8 cellular contexts compared by ENCODE assay signal in the genomic region with DNA sequence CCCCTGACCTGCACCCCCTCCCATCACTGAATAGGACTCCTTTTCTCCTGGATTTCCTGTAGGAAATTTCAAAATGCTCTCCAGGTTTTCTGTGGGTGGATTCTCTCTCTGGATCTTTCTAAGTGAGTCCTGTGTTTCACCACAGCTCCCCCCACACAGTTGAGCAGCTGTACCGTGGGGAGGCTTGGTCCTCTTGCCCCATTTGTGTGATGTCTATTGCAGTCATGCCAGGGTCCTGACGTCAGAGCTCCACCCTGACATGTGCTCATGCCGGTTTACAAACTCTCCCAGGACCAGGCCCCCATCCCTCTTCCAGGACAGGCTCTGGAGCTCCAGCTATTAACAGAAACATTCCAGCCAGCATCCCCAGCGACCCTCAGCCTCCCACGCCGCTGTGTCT.
DNase-seq lines count a peak whose midpoint lies in the region; ATAC-seq, FAIRE-seq and TF ChIP-seq lines count a peak whose summit lies in the region.
"Not testable (repeated sequence)": the region's sequence is repeated elsewhere in the genome, so short reads cannot be mapped to it uniquely, and the experiment has no call there.

No MANE protein-coding gene starts in this region.

- H3K4me3 ChIP-seq in K562, esophagus muscularis mucosa, tibial nerve: not testable (repeated sequence)

- not testable (repeated sequence) for ATAC-seq in K562
- peak; percentile 55 for ATAC-seq in Right ventricle myocardium superior (ENCODE audit: poor library complexity)

- not testable (repeated sequence) for TF ChIP-seq CTCF in K562 (IDR thresholded peaks at IDR 0.05 in 2 of 3, conservative IDR thresholded peaks at IDR 0.05 in 1 of 3; ENCODE audit: insufficient read depth in 2 of 3, low read depth in 1 of 3, low read length in 3 of 3); esophagus muscularis mucosa (IDR thresholded peaks at IDR 0.05); tibial nerve (IDR thresholded peaks at IDR 0.05)

- not testable (repeated sequence) for H3K9me1 ChIP-seq in K562 (ENCODE audit: control insufficient read depth, insufficient read depth, low read length)

- not testable (repeated sequence) for TF ChIP-seq EP300 in K562 (IDR thresholded peaks at IDR 0.05; ENCODE audit: low read length); esophagus muscularis mucosa (IDR thresholded peaks at IDR 0.05); tibial nerve (IDR thresholded peaks at IDR 0.05)

- FAIRE-seq in K562 (lab: Jason Lieb, UNC) = not testable (repeated sequence)

- H3K79me2 ChIP-seq in K562 (ENCODE audit: control insufficient read depth, insufficient read depth, low read length) = not testable (repeated sequence)

- not testable (repeated sequence) for TF ChIP-seq RAD21 in K562 (CRISPR knock-in tag; conservative IDR thresholded peaks at IDR 0.05 in 1 of 2, IDR thresholded peaks at IDR 0.05 in 1 of 2)

- H3K27me3 ChIP-seq in K562 (ENCODE audit: control insufficient read depth in 2 of 2, insufficient read depth in 2 of 2, low read length in 2 of 2); esophagus muscularis mucosa; tibial nerve: not testable (repeated sequence)

- not testable (repeated sequence) for TF ChIP-seq POLR2A in K562 (conservative IDR thresholded peaks at IDR 0.05); esophagus muscularis mucosa (IDR thresholded peaks at IDR 0.05; ENCODE audit: low read depth); tibial nerve (IDR thresholded peaks at IDR 0.05)

- POLR2A ChIA-PET in K562 (lab: Yijun Ruan, JAX) = not testable (repeated sequence)

- not testable (repeated sequence) for H2AFZ ChIP-seq in K562 (ENCODE audit: low read depth, low read length)

- not testable (repeated sequence) for H3K4me2 ChIP-seq in K562 (ENCODE audit: insufficient read depth, low read length)

- not testable (repeated sequence) for H3K4me1 ChIP-seq in K562 (replicated peaks in 1 of 2; ENCODE audit: control insufficient read depth in 2 of 2, insufficient read depth in 2 of 2, low read length in 2 of 2); tibial nerve
- H3K4me1 ChIP-seq in esophagus muscularis mucosa = peaks cover 0 to 26% (median 4%) of the 10 kb centered on the region in 4 donors

- CTCF ChIA-PET in K562 (lab: Yijun Ruan, JAX; ENCODE audit: low intra/inter-chr PET ratio) = not testable (repeated sequence)

- not testable (repeated sequence) for H3K36me3 ChIP-seq in K562 (ENCODE audit: control insufficient read depth, insufficient read depth, low read length); esophagus muscularis mucosa; tibial nerve

- BruUV-seq in K562 (replicated peaks; lab: Mats Ljungman, UMichigan) = not testable (repeated sequence)

- H3K27ac ChIP-seq in K562 (ENCODE audit: extremely low read depth, low read depth, low read length); tibial nerve: not testable (repeated sequence)
- peak overlapping the region in 1 of 4 donors; percentile 19 for H3K27ac ChIP-seq in esophagus muscularis mucosa (replicated peaks in 1 of 4)

- not testable (repeated sequence) for H3K9me3 ChIP-seq in K562 (replicated peaks; ENCODE audit: control insufficient read depth, insufficient read depth, low read depth, low read length); esophagus muscularis mucosa; tibial nerve

- intact Hi-C loops in K562 (cut with micrococcal nuclease); esophagus muscularis mucosa (cut with DNase I); Right ventricle myocardium superior (cut with DNase I); posterior vena cava (cut with DNase I): not testable (repeated sequence)

- DNase-seq in CD1c-positive myeloid dendritic cell (ENCODE audit: extremely low spot score) (peak; percentile 3), M059J (ENCODE audit: low read depth) (peak; percentile 7), esophagus muscularis mucosa (ENCODE audit: extremely low spot score) (peak; percentile 93), Right ventricle myocardium superior (peak; percentile 69), left kidney (ENCODE audit: low read depth, low spot score) (peak; percentile 44), posterior vena cava (ENCODE audit: low spot score) (peak; percentile 91), tibial nerve (ENCODE audit: low spot score in 2 of 2) (peak; percentile 65 to 76)
- DNase-seq in K562 (ENCODE audit: extremely low read depth in 1 of 4, low spot score in 3 of 4) = not testable (repeated sequence)

- not testable (repeated sequence) for H3K9ac ChIP-seq in K562 (ENCODE audit: insufficient read depth in 1 of 2, low read depth in 2 of 2, low read length in 2 of 2)

- in situ Hi-C loops in K562 (cut with MboI) = not testable (repeated sequence)

- not testable (repeated sequence) for H4K20me1 ChIP-seq in K562 (replicated peaks; ENCODE audit: control insufficient read depth, insufficient read depth, low read length)

- 27% methylated on average over 2 of the region's 6 CpGs for WGBS in K562 (ENCODE audit: insufficient coverage, low coverage, missing lambda C conversion rate)
- 23% methylated on average over 2 of the region's 6 CpGs for WGBS in esophagus muscularis mucosa
- WGBS in tibial nerve, 2 donors = 29 to 33% methylated on average over 3 of the region's 6 CpGs

TF ChIP-seq in K562, 482 proteins besides CTCF, POLR2A, EP300 and RAD21:
- TF ChIP-seq CREM (IDR thresholded peaks at IDR 0.05; ENCODE audit: low read depth) = peak; percentile 6; the same call in 1 of the 2 replicates
